15 cellular contexts compared by ENCODE assay signal in genomic region chr3:27888562-27888961, GRCh38.
"Had no signal": no experiment of that assay in that cellular context is flagged by ENCODE, and none has a peak within 500 bp of the region (broad histone marks: within the 10 kb centered on the region; RNA-seq: fewer than 3 reads in every experiment).

No MANE protein-coding gene starts in this region.

- H3K4me1 ChIP-seq: prostate gland, upper lobe of left lung had no signal

- H3K27ac ChIP-seq: cardiac muscle cell, prostate gland, upper lobe of left lung had no signal

- H3K9me3 ChIP-seq: prostate gland had no signal

- H3K27me3 ChIP-seq: cardiac muscle cell, upper lobe of left lung had no signal

- DNase-seq: activated CD4-positive, alpha-beta memory T cell treated with anti-CD3 and anti-CD28 coated beads, Interleukin-2, amount 10 ng/mL, durations not matched to agents 7 days and 5 days; activated CD8-positive, alpha-beta memory T cell treated with anti-CD3 and anti-CD28 coated beads, Interleukin-2, amount 50 U/mL, for 4 hours; activated gamma-delta T cell treated with Interleukin-2 at 50 U/mL for 16 hours; activated naive CD8-positive, alpha-beta T cell treated with anti-CD3 and anti-CD28 coated beads for 36 hours; activated T-cell treated with anti-CD3 and anti-CD28 coated beads, Interleukin-2, amount 50 U/mL, for 72 hours; anterior cingulate cortex; cortex of kidney; effector memory CD4-positive, alpha-beta T cell; foreskin fibroblast; occipital lobe; T-cell; T1000; upper lobe of left lung had no signal

- H3K36me3 ChIP-seq: cardiac muscle cell, prostate gland, upper lobe of left lung had no signal

- H3K4me3 ChIP-seq: cardiac muscle cell, prostate gland, upper lobe of left lung had no signal
